ENCODE assay signal across 9 cellular contexts in genomic region chr2:174748948-174749347, GRCh38. TPM values are rescaled to one million over a fixed set of nuclear protein-coding genes. Genes with fewer than 3 reads are reported as not detected.
DNase-seq lines count a peak whose midpoint lies in the region; ATAC-seq and TF ChIP-seq lines count a peak whose summit lies in the region.
"Had no signal": no experiment of that assay in that cellular context is flagged by ENCODE, and none has a peak within 500 bp of the region (broad histone marks: within the 10 kb centered on the region; RNA-seq: fewer than 3 reads in every experiment).

No MANE protein-coding gene starts in this region.

- H3K36me3 Mint-ChIP-seq in activated naive CD8-positive, alpha-beta T cell treated with anti-CD3 and anti-CD28 coated beads for 36 hours, result no peaks in the 10 kb centered on the region

- H3K4me3 ChIP-seq in heart left ventricle (no peak overlapping the region), retinal pigment epithelial cell (ENCODE audit: low read length) (no peak overlapping the region)

- H3K4me1 Mint-ChIP-seq in activated naive CD8-positive, alpha-beta T cell treated with anti-CD3 and anti-CD28 coated beads for 36 hours, result peaks cover 35% of the 10 kb centered on the region

- H3K36me3 ChIP-seq in heart left ventricle, result no peaks in the 10 kb centered on the region

- no peak overlapping the region for H3K27ac Mint-ChIP-seq in activated naive CD8-positive, alpha-beta T cell treated with anti-CD3 and anti-CD28 coated beads for 36 hours

- H3K4me1 ChIP-seq in heart left ventricle, result peaks cover 0 to 11% (median 0%) of the 10 kb centered on the region in 12 donors

- no peaks in the 10 kb centered on the region for H3K9me3 Mint-ChIP-seq in activated naive CD8-positive, alpha-beta T cell treated with anti-CD3 and anti-CD28 coated beads for 36 hours
- H3K9me3 Mint-ChIP-seq: stimulated activated naive CD8-positive, alpha-beta T cell treated with anti-CD3 and anti-CD28 coated beads, Interleukin-15, Interleukin-2, amounts not matched to agents 100 ng/mL and 50 ng/mL, for 24 hours had no signal

- no peaks in the 10 kb centered on the region for H3K27me3 Mint-ChIP-seq in activated naive CD8-positive, alpha-beta T cell treated with anti-CD3 and anti-CD28 coated beads for 36 hours
- H3K27me3 Mint-ChIP-seq: stimulated activated naive CD8-positive, alpha-beta T cell treated with anti-CD3 and anti-CD28 coated beads, Interleukin-15, Interleukin-2, amounts not matched to agents 100 ng/mL and 50 ng/mL, for 24 hours had no signal

- no peak for TF ChIP-seq POLR2A in heart left ventricle (IDR thresholded peaks at IDR 0.05)

- no peaks in the 10 kb centered on the region for H3K9me3 ChIP-seq in heart left ventricle

- TF ChIP-seq CTCF in LNCAP (IDR thresholded peaks at IDR 0.05), result peak; percentile 69
- TF ChIP-seq CTCF in heart left ventricle (IDR thresholded peaks at IDR 0.05), result peak; percentile 64 to 83 (median 73)
- TF ChIP-seq CTCF in retinal pigment epithelial cell (conservative IDR thresholded peaks at IDR 0.05; ENCODE audit: low read depth, low read length), result peak; percentile 80

- ATAC-seq in SK-N-SH treated with all-trans-retinoic acid at 6 μM for 48 hours, result peak; percentile 96
- ATAC-seq in heart left ventricle, result peak in 3 of 4 donors; percentile 67 to 69 (median 67)
- ATAC-seq in GM21367 (IDR thresholded peaks at IDR 0.05; ENCODE audit: unreplicated experiment), result no peak

- no peak overlapping the region for H3K27ac ChIP-seq in heart left ventricle

- WGBS in heart left ventricle, 4 donors, result 2 to 4% (median 3%) methylated on average over 4 of the region's 4 CpGs

- no peaks in the 10 kb centered on the region for H3K27me3 ChIP-seq in heart left ventricle

- DNase-seq in NOMO-1 (lab: John Stamatoyannopoulos, UW; ENCODE audit: unreplicated experiment in 2 of 2) (peak; percentile 5 to 35), NOMO-1 treated with dmso at 0.1 percent for 144 hours (lab: John Stamatoyannopoulos, UW; ENCODE audit: unreplicated experiment) (no peak), heart left ventricle (peak in 4 of 5 donors; percentile 29 to 51 (median 46)), retinal pigment epithelial cell (ENCODE audit: low read depth) (no peak)
- DNase-seq in activated naive CD8-positive, alpha-beta T cell treated with anti-CD3 and anti-CD28 coated beads for 36 hours, result peak; percentile 71

- H3K4me3 Mint-ChIP-seq in activated naive CD8-positive, alpha-beta T cell treated with anti-CD3 and anti-CD28 coated beads for 36 hours, result no peak overlapping the region
- H3K4me3 Mint-ChIP-seq: stimulated activated naive CD8-positive, alpha-beta T cell treated with anti-CD3 and anti-CD28 coated beads, Interleukin-15, Interleukin-2, amounts not matched to agents 100 ng/mL and 50 ng/mL, for 24 hours had no signal

- intact Hi-C loops in heart left ventricle (cut with DNase I), result no loop called here

TF ChIP-seq in SK-N-SH treated with all-trans-retinoic acid at 6 μM for 48 hours, 23 proteins besides CTCF, POLR2A, EP300 and RAD21:
- TF ChIP-seq ZFP30 (CRISPR knock-in tag; IDR thresholded peaks at IDR 0.05) (no peak), BACH2 (CRISPR knock-in tag; IDR thresholded peaks at IDR 0.05; ENCODE audit: borderline replicate concordance) (no peak), ESRRG (CRISPR knock-in tag; IDR thresholded peaks at IDR 0.05) (no peak), PATZ1 (CRISPR knock-in tag; IDR thresholded peaks at IDR 0.05; ENCODE audit: borderline replicate concordance) (no peak), SNAI2 (CRISPR knock-in tag; IDR thresholded peaks at IDR 0.05) (no peak), CSRNP3 (CRISPR knock-in tag; IDR thresholded peaks at IDR 0.05) (no peak), GLIS3 (CRISPR knock-in tag; IDR thresholded peaks at IDR 0.05) (no peak), CSDC2 (CRISPR knock-in tag; IDR thresholded peaks at IDR 0.05) (no peak)

RNA-seq across cellular contexts. Expression of gene CHRNA1, which starts 15.3 kb away (rescaled TPM):
- not detected for total RNA-seq in activated naive CD8-positive, alpha-beta T cell treated with anti-CD3 and anti-CD28 coated beads for 36 hours
- 1 to 10 TPM in 2 of 9 donors, under 1 TPM in 4, not detected in 3; 0.25 to 1.8 (median 0.86) TPM for total RNA-seq in heart left ventricle
- polyA plus RNA-seq in heart left ventricle, result under 1 TPM; 0.07 to 0.99 TPM

Comparison
In these comparisons a context has a peak if more than half of its experiments do, and no peak if none do; other contexts are left out.
1. DNase-seq: peak in NOMO-1 (2 of 2), activated naive CD8-positive, alpha-beta T cell treated with anti-CD3 and anti-CD28 coated beads for 36 hours (single experiment) and heart left ventricle (4 of 5); none in NOMO-1 treated with dmso at 0.1 percent for 144 hours (single experiment) and retinal pigment epithelial cell (single experiment).
2. Peak in every context shown above with its lines, with median percentiles within 50 percentile points of each other: CTCF ChIP-seq.